ENCODE assay signal across 8 cellular contexts in genomic region chr7:90178592-90179279, GRCh38. TPM values are rescaled to one million over a fixed set of nuclear protein-coding genes. Genes with fewer than 3 reads are reported as not detected.
DNase-seq lines count a peak whose midpoint lies in the region; ATAC-seq and TF ChIP-seq lines count a peak whose summit lies in the region.

No MANE protein-coding gene starts in this region.

- H3K4me3 Mint-ChIP-seq in activated naive CD8-positive, alpha-beta T cell treated with anti-CD3 and anti-CD28 coated beads, Interleukin-2, amount 50 U/mL, for 24 hours: peak overlapping the region; percentile 46

- peak overlapping the region; percentile 39 for H3K4me3 ChIP-seq in osteoblast (ENCODE audit: insufficient read depth, low read length)
- no peak overlapping the region for H3K4me3 ChIP-seq in gastrocnemius medialis

- H2AFZ ChIP-seq in osteoblast (ENCODE audit: low read length): peak overlapping the region; percentile 78

- H3K9me3 Mint-ChIP-seq in activated naive CD8-positive, alpha-beta T cell treated with anti-CD3 and anti-CD28 coated beads, Interleukin-2, amount 50 U/mL, for 24 hours: no peaks in the 10 kb centered on the region

- TF ChIP-seq POLR2A in gastrocnemius medialis (IDR thresholded peaks at IDR 0.05): no peak

- H3K27me3 ChIP-seq in osteoblast (ENCODE audit: insufficient read depth, low read length) (no peaks in the 10 kb centered on the region), gastrocnemius medialis (no peaks in the 10 kb centered on the region)

- intact Hi-C loops in gastrocnemius medialis (cut with DNase I; ENCODE audit: low total_unique reads): no loop called here

- TF ChIP-seq CTCF in GM13976 (IDR thresholded peaks at IDR 0.05; ENCODE audit: borderline replicate concordance, control extremely low read depth, extremely low read depth, insufficient read depth, missing control alignments): no peak
- no peak for TF ChIP-seq CTCF in osteoblast (IDR thresholded peaks at IDR 0.05; ENCODE audit: extremely low read depth, low read depth, low read length)
- TF ChIP-seq CTCF in gastrocnemius medialis (IDR thresholded peaks at IDR 0.05 in 4 of 5, conservative IDR thresholded peaks at IDR 0.05 in 1 of 5): no peak

- H3K27me3 Mint-ChIP-seq in activated naive CD8-positive, alpha-beta T cell treated with anti-CD3 and anti-CD28 coated beads, Interleukin-2, amount 50 U/mL, for 24 hours: peaks cover 7% of the 10 kb centered on the region

- no peaks in the 10 kb centered on the region for H4K20me1 ChIP-seq in osteoblast (ENCODE audit: insufficient read depth, low read length)

- H3K79me2 ChIP-seq in osteoblast (ENCODE audit: insufficient read depth, low read length): no peaks in the 10 kb centered on the region

- H3K27ac ChIP-seq in osteoblast (ENCODE audit: low read depth, low read length) (peak overlapping the region; percentile 78), gastrocnemius medialis (no peak overlapping the region), caudate nucleus (ENCODE audit: low read depth, low read length) (no peak overlapping the region)

- H3K36me3 ChIP-seq in osteoblast (ENCODE audit: insufficient read depth, low read length) (no peaks in the 10 kb centered on the region), gastrocnemius medialis (no peaks in the 10 kb centered on the region)

- in situ Hi-C loops in GM13976 (cut with MboI; ENCODE audit: low sequenced_read_pairs, unreplicated experiment) (no loop called here), gastrocnemius medialis (cut with MboI; ENCODE audit: low sequenced_read_pairs in 4 of 4) (no loop called here)

- H3K36me3 Mint-ChIP-seq in activated naive CD8-positive, alpha-beta T cell treated with anti-CD3 and anti-CD28 coated beads, Interleukin-2, amount 50 U/mL, for 24 hours (ENCODE audit: low read depth): no peaks in the 10 kb centered on the region

- H3K9me3 ChIP-seq in osteoblast (ENCODE audit: low read depth, low read length): peaks cover 2% of the 10 kb centered on the region
- no peaks in the 10 kb centered on the region for H3K9me3 ChIP-seq in gastrocnemius medialis

- peaks cover 25% of the 10 kb centered on the region for H3K4me1 Mint-ChIP-seq in activated naive CD8-positive, alpha-beta T cell treated with anti-CD3 and anti-CD28 coated beads, Interleukin-2, amount 50 U/mL, for 24 hours

- peak overlapping the region; percentile 73 for H3K4me2 ChIP-seq in osteoblast (ENCODE audit: insufficient read depth, low read length)

- H3K4me1 ChIP-seq in osteoblast (ENCODE audit: insufficient read depth, low read length) (peaks cover 37% of the 10 kb centered on the region), gastrocnemius medialis (no peaks in the 10 kb centered on the region)

- ATAC-seq in GM21619 (IDR thresholded peaks at IDR 0.05; ENCODE audit: unreplicated experiment): peak; percentile 98
- ATAC-seq in activated naive CD8-positive, alpha-beta T cell treated with anti-CD3 and anti-CD28 coated beads, Interleukin-2, amount 50 U/mL, for 24 hours: peak; percentile 98
- ATAC-seq in gastrocnemius medialis: no peak

- DNase-seq in GM13976 (ENCODE audit: low spot score) (peak; percentile 31), HT1080 (ENCODE audit: low read depth) (peak; percentile 97), osteoblast (ENCODE audit: insufficient read length, low spot score, missing footprints) (peak; percentile 77), gastrocnemius medialis (no peak), NCI-H510A (lab: John Stamatoyannopoulos, UW) (no peak), caudate nucleus (lab: John Stamatoyannopoulos, UW) (no peak)
- peak; percentile 7 for DNase-seq in activated naive CD8-positive, alpha-beta T cell treated with anti-CD3 and anti-CD28 coated beads, Interleukin-2, amount 50 U/mL, for 24 hours

- H3K27ac Mint-ChIP-seq in activated naive CD8-positive, alpha-beta T cell treated with anti-CD3 and anti-CD28 coated beads, Interleukin-2, amount 50 U/mL, for 24 hours: peak overlapping the region; percentile 86

RNA-seq across cellular contexts. Expression of gene STEAP1, which starts 24.5 kb away (rescaled TPM):
- 34.7 and 50.3 TPM in 2 replicates for total RNA-seq in HT1080 (2014; rRNA removed; shearing (Covaris generic))
- polyA plus RNA-seq in HT1080 (2015; cell fraction: cytosol; rRNA removed): 19.9 and 31.5 TPM in 2 replicates
- 25.1 and 30.4 TPM in 2 replicates for polyA plus RNA-seq in HT1080 (2015; cell fraction: nucleus; rRNA removed)
- 39.1 and 45.4 TPM in 2 replicates for total RNA-seq in osteoblast
- 1 to 10 TPM in 2 of 4 donors, under 1 TPM in 2; 0.81 to 1.6 (median 0.98) TPM for total RNA-seq in gastrocnemius medialis

RNA-seq across cellular contexts. Expression of gene STEAP2, which starts 32.8 kb away (rescaled TPM):
- total RNA-seq in HT1080 (2014; rRNA removed; shearing (Covaris generic)): 6.7 and 8.6 TPM in 2 replicates
- polyA plus RNA-seq in HT1080 (2015; cell fraction: cytosol; rRNA removed): 8.0 and 9.0 TPM in 2 replicates
- polyA plus RNA-seq in HT1080 (2015; cell fraction: nucleus; rRNA removed): 21.0 and 23.8 TPM in 2 replicates
- total RNA-seq in osteoblast: 9.8 and 18.6 TPM in 2 replicates
- 1 to 10 TPM in 2 of 4 donors, under 1 TPM in 2; 0.20 to 3.5 (median 1.2) TPM for total RNA-seq in gastrocnemius medialis

Comparison
In these comparisons a context has a peak if more than half of its experiments do, and no peak if none do; other contexts are left out.
1. DNase-seq: peak in GM13976 (single experiment), HT1080 (single experiment), activated naive CD8-positive, alpha-beta T cell treated with anti-CD3 and anti-CD28 coated beads, Interleukin-2, amount 50 U/mL, for 24 hours (single experiment) and osteoblast (single experiment); none in gastrocnemius medialis (0 of 2), NCI-H510A (single experiment) and caudate nucleus (0 of 61).
2. ATAC-seq: peak in GM21619 (single experiment) and activated naive CD8-positive, alpha-beta T cell treated with anti-CD3 and anti-CD28 coated beads, Interleukin-2, amount 50 U/mL, for 24 hours (single experiment); none in gastrocnemius medialis (0 of 2).
3. RNA of gene STEAP1, which starts 24.5 kb away (total RNA-seq): 34.7 to 50.3 TPM in HT1080 and 39.1 to 45.4 TPM in osteoblast; 0.81 to 1.6 TPM in gastrocnemius medialis; every median in the first group is over 10 times any median in the second.